In the genomic region with DNA sequence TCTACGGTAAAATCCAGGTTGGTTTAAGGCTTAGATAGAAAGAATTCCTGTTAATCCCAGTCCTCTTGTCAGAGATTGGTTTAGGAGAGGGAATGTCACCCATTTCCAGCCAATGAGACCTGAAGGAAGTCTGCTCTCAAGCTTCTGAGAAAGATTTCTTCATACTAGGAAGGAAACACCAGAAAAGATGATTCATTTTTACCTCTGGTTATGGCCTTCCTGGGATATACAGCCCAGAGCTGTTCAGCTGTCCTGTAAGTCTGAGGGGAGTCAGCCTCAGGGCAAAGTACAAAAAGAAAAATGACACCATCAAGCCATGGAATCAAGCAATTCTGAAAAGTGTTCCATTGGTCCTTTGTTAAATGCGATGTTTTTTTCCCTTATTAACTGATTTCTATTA, we compare ENCODE assay signal across 1 cellular context.
TF ChIP-seq lines count a peak whose summit lies in the region.

No MANE protein-coding gene starts in this region.

TF ChIP-seq in HepG2, 621 proteins besides CTCF, POLR2A, EP300 and RAD21:
- TF ChIP-seq ZBTB7A (CRISPR knock-in tag; IDR thresholded peaks at IDR 0.05), result no peak
- TF ChIP-seq KDM3A (CRISPR knock-in tag; IDR thresholded peaks at IDR 0.05; ENCODE audit: low read depth), result no peak
- peak; percentile 38; the same call in 1 of the 2 replicates for TF ChIP-seq FOSL2 (CRISPR knock-in tag; IDR thresholded peaks at IDR 0.05)
- TF ChIP-seq ZNF746 (CRISPR knock-in tag; IDR thresholded peaks at IDR 0.05), result no peak
- peak; percentile 26; the same call in 1 of the 2 replicates for TF ChIP-seq HNF4A (CRISPR knock-in tag; IDR thresholded peaks at IDR 0.05)
- TF ChIP-seq RFXAP (CRISPR knock-in tag; IDR thresholded peaks at IDR 0.05; ENCODE audit: borderline replicate concordance), result no peak
- no peak for TF ChIP-seq HOXA5 (CRISPR knock-in tag; IDR thresholded peaks at IDR 0.05)
TF ChIP-seq in HepG2: peak in this region for 2.
